10 cellular contexts compared by ENCODE assay signal in genomic region chr1:6465461-6466005, GRCh38. TPM values are rescaled to one million over a fixed set of nuclear protein-coding genes. Genes with fewer than 3 reads are reported as not detected.
DNase-seq lines count a peak whose midpoint lies in the region; ATAC-seq, FAIRE-seq and TF ChIP-seq lines count a peak whose summit lies in the region.
"Had no signal": no experiment of that assay in that cellular context is flagged by ENCODE, and none has a peak within 500 bp of the region (broad histone marks: within the 10 kb centered on the region; RNA-seq: fewer than 3 reads in every experiment).

No MANE protein-coding gene starts in this region.

- no peak for TF ChIP-seq POLR2A in esophagus squamous epithelium (IDR thresholded peaks at IDR 0.05)

- WGBS in esophagus squamous epithelium, 2 donors, result 60% methylated on average over 1 to 3 of the region's 21 CpGs

- intact Hi-C loops in esophagus squamous epithelium (cut with DNase I), result no loop called here

- H3K9me3 ChIP-seq in esophagus squamous epithelium (no peaks in the 10 kb centered on the region), WERI-Rb-1 (ENCODE audit: severe bottlenecking) (no peaks in the 10 kb centered on the region)
- H3K9me3 ChIP-seq: right atrium auricular region had no signal

- FAIRE-seq in HTR-8/SVneo (lab: Jason Lieb, UNC), result no peak
- FAIRE-seq: endometrium had no signal

- H3K27me3 ChIP-seq in esophagus squamous epithelium (peaks cover 0 to 42% (median 0%) of the 10 kb centered on the region in 4 donors), WERI-Rb-1 (ENCODE audit: insufficient read depth, low read depth, severe bottlenecking) (no peaks in the 10 kb centered on the region)
- H3K27me3 ChIP-seq: right atrium auricular region had no signal

- DNase-seq in NCI-H526 (lab: John Stamatoyannopoulos, UW) (peak; percentile 49 to 83), esophagus squamous epithelium (lab: John Stamatoyannopoulos, UW) (no peak), WERI-Rb-1 (no peak), HTR-8/SVneo (ENCODE audit: insufficient read length, low spot score) (no peak)
- DNase-seq in activated CD8-positive, alpha-beta memory T cell treated with anti-CD3 and anti-CD28 coated beads for 24 hours, result peak; percentile 83
- DNase-seq in stimulated activated naive CD4-positive, alpha-beta T cell treated with Interleukin-2 at 50 U/mL for 16 hours (lab: John Stamatoyannopoulos, UW), result peak; percentile 41
- DNase-seq: stimulated activated naive B cell treated with anti-CD40 and anti-IgM and Interleukin-4, amounts not matched to agents 10 μg/mL and 1 μg/mL and 100 μg/mL, for 72 hours had no signal

- H3K4me1 ChIP-seq in esophagus squamous epithelium, result peaks cover 0 to 13% (median 10%) of the 10 kb centered on the region in 3 donors

- TF ChIP-seq CTCF in esophagus squamous epithelium (IDR thresholded peaks at IDR 0.05), result no peak
- no peak for TF ChIP-seq CTCF in WERI-Rb-1 (IDR thresholded peaks at IDR 0.05; ENCODE audit: low read depth, low read length)

- H3K27ac ChIP-seq in esophagus squamous epithelium (peak overlapping the region in 2 of 4 donors; percentile 33 to 39), WERI-Rb-1 (no peak overlapping the region)
- H3K27ac ChIP-seq: right atrium auricular region had no signal

- no peak for ATAC-seq in HG02973 (IDR thresholded peaks at IDR 0.05; ENCODE audit: unreplicated experiment)

- H3K4me3 ChIP-seq in esophagus squamous epithelium (peak overlapping the region; percentile 7 to 37 (median 24)), WERI-Rb-1 (ENCODE audit: low read depth, low read length) (no peak overlapping the region)

- H3K36me3 ChIP-seq in esophagus squamous epithelium (peaks cover 23 to 100% (median 40%) of the 10 kb centered on the region in 3 donors), WERI-Rb-1 (peaks cover 31% of the 10 kb centered on the region)

RNA-seq across cellular contexts. Expression of gene TNFRSF25, which starts 0.4 kb away (rescaled TPM):
- 10 to 100 TPM; 22.1 to 47.3 (median 34.3) TPM for total RNA-seq in esophagus squamous epithelium

RNA-seq across cellular contexts. Expression of gene PLEKHG5, which starts 25.9 kb away (rescaled TPM):
- 10 to 100 TPM; 24.3 to 37.8 (median 32.6) TPM for total RNA-seq in esophagus squamous epithelium

RNA-seq across cellular contexts. Expression of gene ESPN, which starts 41.0 kb away (rescaled TPM):
- 10 to 100 TPM; 14.5 to 22.2 (median 18.6) TPM for total RNA-seq in esophagus squamous epithelium

RNA-seq across cellular contexts. Expression of gene HES2, which starts 45.8 kb away (rescaled TPM):
- 10 to 100 TPM; 40.5 to 51.9 (median 50.2) TPM for total RNA-seq in esophagus squamous epithelium
- total RNA-seq: right atrium auricular region had no signal

Comparison
In these comparisons a context has a peak if more than half of its experiments do, and no peak if none do; other contexts are left out.
1. DNase-seq: peak in NCI-H526 (2 of 2), activated CD8-positive, alpha-beta memory T cell treated with anti-CD3 and anti-CD28 coated beads for 24 hours (single experiment) and stimulated activated naive CD4-positive, alpha-beta T cell treated with Interleukin-2 at 50 U/mL for 16 hours (single experiment); none in esophagus squamous epithelium (single experiment), WERI-Rb-1 (single experiment) and HTR-8/SVneo (single experiment).